Comparison of ENCODE assay signal across 15 cellular contexts in the genomic region with DNA sequence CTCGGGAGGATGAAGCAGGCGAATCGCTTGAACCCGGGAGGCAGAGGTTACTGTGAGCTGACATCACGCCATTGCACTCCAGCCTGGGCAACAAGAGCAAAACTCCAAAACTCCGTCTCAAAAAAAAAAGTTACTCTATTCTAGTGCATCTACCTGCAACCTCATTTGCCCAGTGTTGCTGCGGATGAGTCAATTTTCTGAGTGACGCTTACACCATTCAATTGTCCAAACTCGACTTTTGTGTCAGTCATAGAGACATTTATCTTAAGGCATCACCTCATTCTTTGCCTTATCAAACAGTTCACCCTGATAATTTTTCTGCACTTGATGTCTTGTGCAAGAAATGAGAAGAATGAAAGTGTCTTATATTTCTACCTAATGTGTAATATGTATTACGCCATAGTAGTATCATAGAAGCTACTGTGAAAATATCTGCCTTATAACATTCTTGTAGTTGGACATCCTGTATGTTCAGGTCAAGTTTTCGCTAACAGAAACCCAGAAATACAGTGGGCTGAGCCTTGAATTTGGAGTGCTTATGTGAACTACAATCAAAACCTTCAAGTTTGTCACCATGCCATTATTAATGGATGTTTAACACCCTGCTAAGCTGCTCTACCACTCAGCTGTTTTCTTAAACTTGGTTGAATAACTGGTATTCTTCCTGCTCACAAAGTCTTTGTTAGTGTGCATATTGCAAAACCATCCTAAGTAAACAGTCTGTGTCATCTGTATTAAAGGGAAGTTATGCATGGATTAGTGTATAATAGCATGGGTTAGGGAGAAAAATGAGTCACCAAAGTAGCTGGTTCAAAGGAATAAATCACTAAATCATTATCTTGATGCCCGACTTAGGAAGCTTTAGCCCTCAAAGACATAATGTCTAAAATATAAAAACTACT.
DNase-seq lines count a peak whose midpoint lies in the region; ATAC-seq, FAIRE-seq and TF ChIP-seq lines count a peak whose summit lies in the region.
"Had no signal": no experiment of that assay in that cellular context is flagged by ENCODE, and none has a peak within 500 bp of the region (broad histone marks: within the 10 kb centered on the region; RNA-seq: fewer than 3 reads in every experiment).

No MANE protein-coding gene starts in this region.

- no peaks in the 10 kb centered on the region for H3K9me3 Mint-ChIP-seq in MCF 10A (ENCODE audit: unreplicated experiment)
- H3K9me3 Mint-ChIP-seq: activated naive CD8-positive, alpha-beta T cell treated with anti-CD3 and anti-CD28 coated beads, Interleukin-2, amount 10 ng/mL, durations not matched to agents 7 days and 5 days had no signal

- no peaks in the 10 kb centered on the region for H3K9me3 ChIP-seq in breast epithelium
- H3K9me3 ChIP-seq in adipocyte (ENCODE audit: control insufficient read depth, low read length): no peaks in the 10 kb centered on the region
- H3K9me3 ChIP-seq: BLaER1 had no signal

- CTCF ChIA-PET in MCF 10A (lab: Yijun Ruan, JAX): interaction anchor here (0.6 to 1.2 kb wide), 3 partner anchors 108 to 940 kb away, joined by 3 read pairs; a partner anchor contains a TSS

- intact Hi-C loops in MCF 10A (cut with micrococcal nuclease): no loop called here
- intact Hi-C loops in breast epithelium (cut with DNase I; ENCODE audit: low total_unique reads): no loop called here

- H3K4me1 ChIP-seq in breast epithelium (no peaks in the 10 kb centered on the region), adipocyte (ENCODE audit: control insufficient read depth, insufficient read depth, low read length) (peaks cover 13% of the 10 kb centered on the region)
- H3K4me1 ChIP-seq: BLaER1 had no signal

- no peak for TF ChIP-seq POLR2A in breast epithelium (IDR thresholded peaks at IDR 0.05)

- H3K9ac ChIP-seq in adipocyte (ENCODE audit: low read length): no peak overlapping the region
- H3K9ac ChIP-seq: BLaER1 had no signal

- TF ChIP-seq CTCF in MCF 10A (IDR thresholded peaks at IDR 0.05; ENCODE audit: unreplicated experiment): no peak
- no peak for TF ChIP-seq CTCF in breast epithelium (IDR thresholded peaks at IDR 0.05)
- TF ChIP-seq CTCF in foreskin fibroblast (IDR thresholded peaks at IDR 0.05; ENCODE audit: low read depth, low read length): no peak

- no peak overlapping the region for H3K4me3 Mint-ChIP-seq in MCF 10A (ENCODE audit: unreplicated experiment)
- H3K4me3 Mint-ChIP-seq: activated naive CD8-positive, alpha-beta T cell treated with anti-CD3 and anti-CD28 coated beads, Interleukin-2, amount 10 ng/mL, durations not matched to agents 7 days and 5 days; mesothelial cell of epicardium; stimulated activated memory B cell treated with anti-CD40 and anti-IgM and Interleukin-4, amounts not matched to agents 10 μg/mL and 1 μg/mL and 100 μg/mL, for 72 hours had no signal

- FAIRE-seq in urothelium cell line (lab: Jason Lieb, UNC): no peak

- POLR2A ChIA-PET in MCF 10A (lab: Yijun Ruan, JAX): interaction anchor here (0.8 kb wide), 1 partner anchor 552 kb away, joined by 4 read pairs; no protein-coding TSS in a partner anchor

- no TSS peak for BruUV-seq in MCF 10A (replicated peaks; lab: Mats Ljungman, UMichigan)

- no peak for ATAC-seq in HG03442 (IDR thresholded peaks at IDR 0.05; ENCODE audit: unreplicated experiment)
- ATAC-seq: stimulated activated memory B cell treated with anti-CD40 and anti-IgM and Interleukin-4, amounts not matched to agents 10 μg/mL and 1 μg/mL and 100 μg/mL, for 72 hours had no signal

- H3K27me3 Mint-ChIP-seq in MCF 10A (ENCODE audit: insufficient read depth, unreplicated experiment): no peaks in the 10 kb centered on the region
- H3K27me3 Mint-ChIP-seq: stimulated activated memory B cell treated with anti-CD40 and anti-IgM and Interleukin-4, amounts not matched to agents 10 μg/mL and 1 μg/mL and 100 μg/mL, for 72 hours had no signal

- H3K27me3 ChIP-seq in breast epithelium: no peaks in the 10 kb centered on the region
- H3K27me3 ChIP-seq in adipocyte (replicated peaks; ENCODE audit: control insufficient read depth, insufficient read depth, low read length): no peaks in the 10 kb centered on the region
- H3K27me3 ChIP-seq: BLaER1 had no signal

- H3K27ac Mint-ChIP-seq in MCF 10A (ENCODE audit: low read depth, unreplicated experiment): no peak overlapping the region
- H3K27ac Mint-ChIP-seq: activated naive CD8-positive, alpha-beta T cell treated with anti-CD3 and anti-CD28 coated beads, Interleukin-2, amount 10 ng/mL, durations not matched to agents 7 days and 5 days; mesothelial cell of epicardium; stimulated activated memory B cell treated with anti-CD40 and anti-IgM and Interleukin-4, amounts not matched to agents 10 μg/mL and 1 μg/mL and 100 μg/mL, for 72 hours had no signal

- H3K27ac ChIP-seq in breast epithelium: no peak overlapping the region
- no peak overlapping the region for H3K27ac ChIP-seq in substantia nigra (ENCODE audit: low read depth, low read length, poor library complexity, severe bottlenecking)
- H3K27ac ChIP-seq: BLaER1 had no signal

- DNase-seq in MCF 10A (ENCODE audit: unreplicated experiment) (peak; percentile 76), breast epithelium (ENCODE audit: low spot score in 2 of 2) (no peak), adipocyte (ENCODE audit: low read depth) (peak; percentile 83), foreskin fibroblast (peak; percentile 71 to 83), urothelium cell line (ENCODE audit: low spot score) (peak; percentile 18), anterior cingulate cortex (lab: John Stamatoyannopoulos, UW) (no peak), substantia nigra (lab: John Stamatoyannopoulos, UW) (no peak)
- DNase-seq: activated CD4-positive, alpha-beta T cell treated with anti-CD3 and anti-CD28 coated beads, Interleukin-2, amount 50 U/mL, for 48 hours; activated naive CD8-positive, alpha-beta T cell treated with anti-CD3 and anti-CD28 coated beads, Interleukin-2, amount 10 ng/mL, durations not matched to agents 7 days and 5 days; erythroblast; stimulated activated CD4-positive, alpha-beta T cell treated with anti-CD3 and anti-CD28 coated beads, Interleukin-12 subunit alpha, Interleukin-12 subunit beta, amount 100 ng/mL, for 4 hours had no signal

- H3K4me1 Mint-ChIP-seq in MCF 10A (ENCODE audit: insufficient read depth, unreplicated experiment): peaks cover 16% of the 10 kb centered on the region
- H3K4me1 Mint-ChIP-seq: activated naive CD8-positive, alpha-beta T cell treated with anti-CD3 and anti-CD28 coated beads, Interleukin-2, amount 10 ng/mL, durations not matched to agents 7 days and 5 days; mesothelial cell of epicardium; stimulated activated memory B cell treated with anti-CD40 and anti-IgM and Interleukin-4, amounts not matched to agents 10 μg/mL and 1 μg/mL and 100 μg/mL, for 72 hours had no signal

- no peak overlapping the region for H3K4me3 ChIP-seq in breast epithelium
- no peak overlapping the region for H3K4me3 ChIP-seq in adipocyte (ENCODE audit: low read length)
- H3K4me3 ChIP-seq in foreskin fibroblast (ENCODE audit: low read depth in 1 of 2, low read length in 2 of 2): no peak overlapping the region
- H3K4me3 ChIP-seq: BLaER1 had no signal

- H3K36me3 ChIP-seq in breast epithelium (no peaks in the 10 kb centered on the region), adipocyte (ENCODE audit: control insufficient read depth, insufficient read depth, low read length, severe bottlenecking) (no peaks in the 10 kb centered on the region)
- H3K36me3 ChIP-seq: BLaER1 had no signal

- H3K36me3 Mint-ChIP-seq in MCF 10A (ENCODE audit: insufficient read depth, unreplicated experiment): no peaks in the 10 kb centered on the region
- H3K36me3 Mint-ChIP-seq: activated naive CD8-positive, alpha-beta T cell treated with anti-CD3 and anti-CD28 coated beads, Interleukin-2, amount 10 ng/mL, durations not matched to agents 7 days and 5 days; mesothelial cell of epicardium; stimulated activated memory B cell treated with anti-CD40 and anti-IgM and Interleukin-4, amounts not matched to agents 10 μg/mL and 1 μg/mL and 100 μg/mL, for 72 hours had no signal

Comparison
In these comparisons a context has a peak if more than half of its experiments do, and no peak if none do; other contexts are left out.
1. DNase-seq: peak in MCF 10A (single experiment), adipocyte (single experiment), foreskin fibroblast (2 of 2) and urothelium cell line (single experiment); none in breast epithelium (0 of 2), anterior cingulate cortex (0 of 58) and substantia nigra (0 of 49).